In genomic region chr15:36911322-36911944, GRCh38 we compare ENCODE assay signal across 12 cellular contexts.
DNase-seq lines count a peak whose midpoint lies in the region; ATAC-seq and TF ChIP-seq lines count a peak whose summit lies in the region.
"Had no signal": no experiment of that assay in that cellular context is flagged by ENCODE, and none has a peak within 500 bp of the region (broad histone marks: within the 10 kb centered on the region; RNA-seq: fewer than 3 reads in every experiment).

No MANE protein-coding gene starts in this region.

- POLR2A ChIA-PET in MCF 10A (lab: Yijun Ruan, JAX) (interaction anchor here (0.6 to 1.2 kb wide), 3 partner anchors 189 to 1461 kb away, joined by 3 to 7 read pairs (median 3); no protein-coding TSS in a partner anchor), PC-3 (lab: Charles Lee; ENCODE audit: unreplicated experiment) (no interaction called here)

- peak; percentile 8 for DNase-seq in MCF 10A (ENCODE audit: unreplicated experiment)
- no peak for DNase-seq in breast epithelium (ENCODE audit: low spot score in 2 of 2)
- peak; percentile 84 for DNase-seq in PC-3
- DNase-seq in epithelial cell of esophagus (ENCODE audit: low read depth): peak; percentile 67
- DNase-seq in stromal cell of bone marrow (ENCODE audit: low read depth): peak; percentile 72
- no peak for DNase-seq in D341Med (ENCODE audit: low spot score)
- DNase-seq in cortex of kidney (lab: John Stamatoyannopoulos, UW): no peak
- no peak for DNase-seq in hypothalamus (lab: John Stamatoyannopoulos, UW)
- DNase-seq: heart left ventricle had no signal

- H3K9ac ChIP-seq in PC-3 (ENCODE audit: low read length): no peak overlapping the region

- no peaks in the 10 kb centered on the region for H4K20me1 ChIP-seq in PC-3 (ENCODE audit: low read length)

- BruUV-seq in MCF 10A (replicated peaks; lab: Mats Ljungman, UMichigan) (no TSS peak), PC-3 (replicated peaks; lab: Mats Ljungman, UMichigan) (no TSS peak)

- H3F3A ChIP-seq in PC-3 (ENCODE audit: low read length, unreplicated experiment): no peaks in the 10 kb centered on the region

- intact Hi-C loops in MCF 10A (cut with micrococcal nuclease) (no loop called here), breast epithelium (cut with DNase I; ENCODE audit: low total_unique reads) (no loop called here), PC-3 (cut with micrococcal nuclease) (no loop called here)

- TF ChIP-seq POLR2A in breast epithelium (IDR thresholded peaks at IDR 0.05): no peak

- no peaks in the 10 kb centered on the region for H3K27me3 Mint-ChIP-seq in MCF 10A (ENCODE audit: insufficient read depth, unreplicated experiment)

- no peak for TF ChIP-seq CTCF in MCF 10A (IDR thresholded peaks at IDR 0.05; ENCODE audit: unreplicated experiment)
- no peak for TF ChIP-seq CTCF in breast epithelium (IDR thresholded peaks at IDR 0.05)
- TF ChIP-seq CTCF in PC-3 (conservative IDR thresholded peaks at IDR 0.05; ENCODE audit: low read depth, low read length): no peak
- TF ChIP-seq CTCF in epithelial cell of esophagus (IDR thresholded peaks at IDR 0.05; ENCODE audit: insufficient read depth, low read depth, low read length, missing control alignments): no peak

- H3K9me2 ChIP-seq in PC-3 (replicated peaks; ENCODE audit: low read length): no peaks in the 10 kb centered on the region

- H3K27ac ChIP-seq in breast epithelium: no peak overlapping the region
- H3K27ac ChIP-seq in PC-3 (ENCODE audit: low read length): no peak overlapping the region
- H3K27ac ChIP-seq: heart left ventricle, PC-9 had no signal

- no peak overlapping the region for H3K27ac Mint-ChIP-seq in MCF 10A (ENCODE audit: low read depth, unreplicated experiment)

- H3K9me3 ChIP-seq in breast epithelium (no peaks in the 10 kb centered on the region), PC-3 (ENCODE audit: low read length) (no peaks in the 10 kb centered on the region)
- H3K9me3 ChIP-seq: heart left ventricle had no signal

- H3K36me3 ChIP-seq in breast epithelium (no peaks in the 10 kb centered on the region), PC-3 (ENCODE audit: low read depth, low read length) (no peaks in the 10 kb centered on the region)
- H3K36me3 ChIP-seq: heart left ventricle had no signal

- H3K4me1 ChIP-seq in breast epithelium (no peaks in the 10 kb centered on the region), PC-3 (ENCODE audit: insufficient read depth, low read length) (peaks cover 10% of the 10 kb centered on the region)

- H3K4me2 ChIP-seq in PC-3 (ENCODE audit: low read length): 0 out of 2 replicates have a peak overlapping the region, but pooled peaks have one; percentile 17
- H3K4me2 ChIP-seq: PC-9 had no signal

- H3K79me2 ChIP-seq in PC-3 (ENCODE audit: low read length): no peaks in the 10 kb centered on the region

- H3K9me3 Mint-ChIP-seq in MCF 10A (ENCODE audit: unreplicated experiment): no peaks in the 10 kb centered on the region

- H3K36me3 Mint-ChIP-seq in MCF 10A (ENCODE audit: insufficient read depth, unreplicated experiment): no peaks in the 10 kb centered on the region

- ATAC-seq in PC-3: peak; percentile 99
- ATAC-seq: HCT116, sciatic nerve had no signal

- CTCF ChIA-PET in MCF 10A (lab: Yijun Ruan, JAX) (interaction anchor here (0.6 to 1.4 kb wide), 4 partner anchors 43 to 414 kb away, joined by 3 to 8 read pairs (median 4); no protein-coding TSS in a partner anchor), PC-3 (lab: Charles Lee) (no interaction called here)

- H2AFZ ChIP-seq in PC-3 (ENCODE audit: low read length): peak overlapping the region; percentile 15; the same call in 1 of the 2 replicates
- H2AFZ ChIP-seq: PC-9 had no signal

- H3K27me3 ChIP-seq in breast epithelium: no peaks in the 10 kb centered on the region
- H3K27me3 ChIP-seq in PC-3 (ENCODE audit: low read length): no peaks in the 10 kb centered on the region
- H3K27me3 ChIP-seq: heart left ventricle had no signal

- H3K4me3 ChIP-seq in breast epithelium (no peak overlapping the region), PC-3 (ENCODE audit: low read length) (no peak overlapping the region), epithelial cell of esophagus (ENCODE audit: low read length) (no peak overlapping the region)
- H3K4me3 ChIP-seq: heart left ventricle, PC-9 had no signal

- no peak overlapping the region for H3K4me3 Mint-ChIP-seq in MCF 10A (ENCODE audit: unreplicated experiment)

- peaks cover 5% of the 10 kb centered on the region for H3K4me1 Mint-ChIP-seq in MCF 10A (ENCODE audit: insufficient read depth, unreplicated experiment)

Comparison
In these comparisons a context has a peak if more than half of its experiments do, and no peak if none do; other contexts are left out.
1. DNase-seq: peak in MCF 10A (single experiment), PC-3 (single experiment), epithelial cell of esophagus (single experiment) and stromal cell of bone marrow (single experiment); none in breast epithelium (0 of 2), D341Med (single experiment), cortex of kidney (single experiment) and hypothalamus (0 of 51).